15 cellular contexts compared by ENCODE assay signal in genomic region chr14:68775614-68776126, GRCh38. TPM values are rescaled to one million over a fixed set of nuclear protein-coding genes. Genes with fewer than 3 reads are reported as not detected.
DNase-seq lines count a peak whose midpoint lies in the region; ATAC-seq, FAIRE-seq and TF ChIP-seq lines count a peak whose summit lies in the region.
"Had no signal": no experiment of that assay in that cellular context is flagged by ENCODE, and none has a peak within 500 bp of the region (broad histone marks: within the 10 kb centered on the region; RNA-seq: fewer than 3 reads in every experiment).

No MANE protein-coding gene starts in this region.

- H3K79me2 ChIP-seq in SK-N-SH (ENCODE audit: insufficient read depth) = no peaks in the 10 kb centered on the region
- H3K79me2 ChIP-seq in HCT116 (ENCODE audit: insufficient read depth, low read length) = no peaks in the 10 kb centered on the region
- H3K79me2 ChIP-seq in K562 (ENCODE audit: control insufficient read depth, insufficient read depth, low read length) = no peaks in the 10 kb centered on the region

- BruUV-seq in HCT116 (replicated peaks; lab: Mats Ljungman, UMichigan) (no TSS peak), K562 (replicated peaks; lab: Mats Ljungman, UMichigan) (no TSS peak)

- peaks cover 25% of the 10 kb centered on the region for H3F3A ChIP-seq in SK-N-SH (replicated peaks; ENCODE audit: insufficient read depth)

- no peak for TF ChIP-seq RAD21 in SK-N-SH (IDR thresholded peaks at IDR 0.05; ENCODE audit: low read length)
- no peak for TF ChIP-seq RAD21 in HCT116 (IDR thresholded peaks at IDR 0.05; ENCODE audit: low read depth)
- peak in 1 of 2 experiments; percentile 15; a peak in 1 of 4 replicates for TF ChIP-seq RAD21 in K562 (CRISPR knock-in tag; conservative IDR thresholded peaks at IDR 0.05 in 1 of 2, IDR thresholded peaks at IDR 0.05 in 1 of 2)

- H3K9ac ChIP-seq in SK-N-SH (no peak overlapping the region), HCT116 (ENCODE audit: low read length) (no peak overlapping the region), K562 (ENCODE audit: insufficient read depth in 1 of 2, low read depth in 2 of 2, low read length in 2 of 2) (no peak overlapping the region)

- TF ChIP-seq EP300 in SK-N-SH (IDR thresholded peaks at IDR 0.05; ENCODE audit: borderline replicate concordance in 1 of 2, low read depth in 1 of 2, low read length in 1 of 2) (no peak), K562 (IDR thresholded peaks at IDR 0.05; ENCODE audit: low read length) (no peak)

- H3K4me1 ChIP-seq in SK-N-SH (ENCODE audit: control insufficient read depth in 1 of 2, insufficient read depth in 2 of 2, low read depth in 1 of 2, low read length in 1 of 2) = peaks cover 4 to 12% of the 10 kb centered on the region in 2 experiments; a peak in 3 of 4 replicates
- H3K4me1 ChIP-seq in HCT116 (ENCODE audit: control insufficient read depth in 1 of 2, insufficient read depth in 2 of 2, low read length in 2 of 2) = peaks cover 33 to 36% of the 10 kb centered on the region in 2 experiments
- peaks cover 5 to 26% of the 10 kb centered on the region in 2 experiments; a peak in 4 of 5 replicates for H3K4me1 ChIP-seq in K562 (replicated peaks in 1 of 2; ENCODE audit: control insufficient read depth in 2 of 2, insufficient read depth in 2 of 2, low read length in 2 of 2)

- no peaks in the 10 kb centered on the region for H3K9me1 ChIP-seq in K562 (ENCODE audit: control insufficient read depth, insufficient read depth, low read length)

- in situ Hi-C loops in K562 (cut with MboI) = no loop called here

- peak; percentile 67 for FAIRE-seq in K562 (lab: Jason Lieb, UNC)

- no peak for DNase-seq in SK-N-SH
- DNase-seq in HCT116 (ENCODE audit: low read depth, low spot score) = no peak
- peak in 1 of 4 experiments; percentile 40 for DNase-seq in K562 (ENCODE audit: extremely low read depth in 1 of 4, low spot score in 3 of 4)
- no peak for DNase-seq in retinal pigment epithelial cell (ENCODE audit: low read depth)
- DNase-seq in stimulated activated CD4-positive, alpha-beta T cell treated with anti-CD3 and anti-CD28 coated beads, Interleukin-4, amount 100 ng/mL, for 4 hours = no peak
- no peak for DNase-seq in NCI-H146 (lab: John Stamatoyannopoulos, UW)
- DNase-seq: activated gamma-delta T cell; H7; left colon; NCI-H2171 treated with DMSO at 0.1 percent for 48 hours; RPMI8226; stimulated activated CD4-positive, alpha-beta T cell treated with anti-CD3 and anti-CD28 coated beads, Interleukin-15, amount 100 ng/mL, for 24 hours had no signal

- no peaks in the 10 kb centered on the region for H3K36me3 ChIP-seq in SK-N-SH (replicated peaks in 1 of 2; ENCODE audit: control insufficient read depth in 1 of 2, insufficient read depth in 2 of 2, low read length in 1 of 2)
- no peaks in the 10 kb centered on the region for H3K36me3 ChIP-seq in HCT116 (ENCODE audit: control insufficient read depth in 1 of 2, insufficient read depth in 2 of 2, low read length in 2 of 2)
- no peaks in the 10 kb centered on the region for H3K36me3 ChIP-seq in K562 (ENCODE audit: control insufficient read depth, insufficient read depth, low read length)
- H3K36me3 ChIP-seq: gastroesophageal sphincter had no signal

- WGBS in SK-N-SH (ENCODE audit: low lambda C conversion rate) = 97% methylated on average over 6 of the region's 6 CpGs
- 76% methylated on average over 5 of the region's 6 CpGs for WGBS in K562 (ENCODE audit: insufficient coverage, low coverage, missing lambda C conversion rate)

- no peaks in the 10 kb centered on the region for H3K27me3 ChIP-seq in SK-N-SH (ENCODE audit: insufficient read depth)
- H3K27me3 ChIP-seq in HCT116 (ENCODE audit: insufficient read depth, low read length) = no peaks in the 10 kb centered on the region
- no peaks in the 10 kb centered on the region for H3K27me3 ChIP-seq in K562 (ENCODE audit: control insufficient read depth in 2 of 2, insufficient read depth in 2 of 2, low read length in 2 of 2)
- H3K27me3 ChIP-seq: gastroesophageal sphincter had no signal

- ATAC-seq in SK-N-SH treated with all-trans-retinoic acid at 6 μM for 48 hours = no peak
- no peak for ATAC-seq in HCT116
- peak; percentile 51 for ATAC-seq in K562
- no peak for ATAC-seq in HG03196 (IDR thresholded peaks at IDR 0.05; ENCODE audit: unreplicated experiment)
- ATAC-seq: gastroesophageal sphincter, left colon had no signal

- CTCF ChIA-PET in SK-N-SH (lab: Yijun Ruan, JAX) = interaction anchor here (1.5 to 3.0 kb wide), 2 partner anchors 13 to 527 kb away, joined by 4 to 20 read pairs; no protein-coding TSS in a partner anchor
- CTCF ChIA-PET in HCT116 (lab: Charles Lee) = no interaction called here
- CTCF ChIA-PET in K562 (lab: Yijun Ruan, JAX; ENCODE audit: low intra/inter-chr PET ratio) = no interaction called here

- RAD21 ChIA-PET in HCT116 (lab: Charles Lee; ENCODE audit: low non-redundant PET in 1 of 2, low total read pairs in 2 of 2, uncharacterized antibody in 2 of 2, unreplicated experiment in 2 of 2) = no interaction called here

- no peaks in the 10 kb centered on the region for H3K9me3 ChIP-seq in SK-N-SH
- 0 out of 4 replicates have a peak, but pooled peaks cover 0 to 5% of the 10 kb centered on the region in 2 experiments for H3K9me3 ChIP-seq in HCT116 (ENCODE audit: control insufficient read depth in 1 of 2, insufficient read depth in 1 of 2, low read depth in 1 of 2, low read length in 2 of 2)
- no peaks in the 10 kb centered on the region for H3K9me3 ChIP-seq in K562 (replicated peaks; ENCODE audit: control insufficient read depth, insufficient read depth, low read depth, low read length)

- H3K4me3 ChIP-seq in SK-N-SH (ENCODE audit: low read depth in 2 of 2, low read length in 1 of 2) (no peak overlapping the region), HCT116 (replicated peaks in 1 of 2; ENCODE audit: low read depth in 1 of 2, low read length in 2 of 2) (no peak overlapping the region), K562 (no peak overlapping the region), retinal pigment epithelial cell (ENCODE audit: low read length) (no peak overlapping the region)
- H3K4me3 ChIP-seq: gastroesophageal sphincter had no signal

- POLR2A ChIA-PET in SK-N-SH (lab: Yijun Ruan, JAX) (interaction anchor here (0.5 kb wide), 1 partner anchor 146 kb away, joined by 3 read pairs; no protein-coding TSS in a partner anchor), HCT116 (lab: Charles Lee) (interaction anchor here (2.0 kb wide), 1 partner anchor 9 kb away, joined by 8 read pairs; no protein-coding TSS in a partner anchor), K562 (lab: Yijun Ruan, JAX) (interaction anchor here (0.5 to 1.5 kb wide), 4 partner anchors 10 to 252 kb away, joined by 3 to 6 read pairs (median 3); partner anchors contain the start of gene ZFP36L1)

- TF ChIP-seq CTCF in SK-N-SH (IDR thresholded peaks at IDR 0.05) = peak; percentile 19; the same call in 1 of the 2 replicates
- TF ChIP-seq CTCF in HCT116 (IDR thresholded peaks at IDR 0.05 in 2 of 3, conservative IDR thresholded peaks at IDR 0.05 in 1 of 3; ENCODE audit: borderline replicate concordance in 1 of 3, insufficient read depth in 1 of 3, low read depth in 2 of 3, low read length in 2 of 3) = peak in 2 of 3 experiments; percentile 39 to 49; a peak in 4 of 6 replicates
- TF ChIP-seq CTCF in K562 (IDR thresholded peaks at IDR 0.05 in 2 of 3, conservative IDR thresholded peaks at IDR 0.05 in 1 of 3; ENCODE audit: insufficient read depth in 2 of 3, low read depth in 1 of 3, low read length in 3 of 3) = peak; percentile 24 to 41 (median 41); a peak in 3 of 6 replicates
- peak; percentile 4 for TF ChIP-seq CTCF in retinal pigment epithelial cell (conservative IDR thresholded peaks at IDR 0.05; ENCODE audit: low read depth, low read length)

- H3K27ac ChIP-seq in SK-N-SH (ENCODE audit: low read depth in 2 of 2, low read length in 1 of 2) (peak overlapping the region in 1 of 2 experiments; percentile 89; a peak in 1 of 4 replicates), HCT116 (ENCODE audit: low read depth, low read length) (no peak overlapping the region), K562 (ENCODE audit: extremely low read depth, low read depth, low read length) (no peak overlapping the region)
- H3K27ac ChIP-seq: gastroesophageal sphincter had no signal

- no peaks in the 10 kb centered on the region for H4K20me1 ChIP-seq in SK-N-SH (ENCODE audit: insufficient read depth)
- H4K20me1 ChIP-seq in HCT116 (ENCODE audit: insufficient read depth) = no peaks in the 10 kb centered on the region
- no peaks in the 10 kb centered on the region for H4K20me1 ChIP-seq in K562 (replicated peaks; ENCODE audit: control insufficient read depth, insufficient read depth, low read length)

- no peak overlapping the region for H2AFZ ChIP-seq in SK-N-SH (ENCODE audit: low read depth)
- H2AFZ ChIP-seq in HCT116 (ENCODE audit: low read depth, low read length, poor library complexity, severe bottlenecking) = no peak overlapping the region
- no peak overlapping the region for H2AFZ ChIP-seq in K562 (ENCODE audit: low read depth, low read length)

- TF ChIP-seq POLR2A in HCT116 (IDR thresholded peaks at IDR 0.05; ENCODE audit: borderline replicate concordance, extremely low read depth, insufficient read depth, insufficient read length) = no peak
- TF ChIP-seq POLR2A in K562 (conservative IDR thresholded peaks at IDR 0.05) = no peak

- no peak overlapping the region for H3K4me2 ChIP-seq in SK-N-SH
- no peak overlapping the region for H3K4me2 ChIP-seq in HCT116 (ENCODE audit: low read length)
- no peak overlapping the region for H3K4me2 ChIP-seq in K562 (ENCODE audit: insufficient read depth, low read length)

- H3K9me2 ChIP-seq in SK-N-SH = no peaks in the 10 kb centered on the region
- H3K9me2 ChIP-seq in HCT116 (ENCODE audit: insufficient read depth) = no peaks in the 10 kb centered on the region

- intact Hi-C loops in HCT116 (cut with micrococcal nuclease) = no loop called here
- intact Hi-C loops in K562 (cut with micrococcal nuclease) = no loop called here

RNA-seq across cellular contexts. Expression of gene ZFP36L1, which starts 17.2 kb away (rescaled TPM):
- polyA plus RNA-seq in SK-N-SH (2012; rRNA removed) (8.8 and 16.5 TPM in 2 replicates), K562 (2011; rRNA removed) (3.7 and 6.6 TPM in 2 replicates), K562 (2014; fragmentation: Illumina TruSeq; extraction: Trizol) (13.7 and 15.5 TPM in 2 replicates), K562 (2014; fragmentation: Nextera tagmentation; extraction: Ambion mirVana) (1 to 10 TPM; 1.3 to 3.2 TPM), K562 (2014; rRNA removed) (11.1 and 11.7 TPM in 2 replicates)
- 8.1 and 13.9 TPM in 2 replicates for polyA plus RNA-seq in SK-N-SH (2012; cell fraction: cytosol; rRNA removed)
- polyA plus RNA-seq in SK-N-SH (2012; cell fraction: nucleus; rRNA removed) = 27.3 and 37.3 TPM in 2 replicates
- total RNA-seq in HCT116 (2021; ENCODE audit: unreplicated experiment) (304 TPM), K562 (2014; rRNA removed) (5.3 and 6.2 TPM in 2 replicates), K562 (2014; rRNA removed; fragmentation: Illumina TruSeq; extraction: Trizol) (3.2 and 4.0 TPM in 2 replicates), K562 (2015; rRNA removed; fragmentation: Illumina TruSeq; extraction: Trizol) (3.7 and 3.8 TPM in 2 replicates), K562 (2021) (26.6 and 27.2 TPM in 2 replicates)
- polyA plus RNA-seq in HCT116 (2012) = 177 and 302 TPM in 2 replicates
- 11.8 and 14.3 TPM in 2 replicates for total RNA-seq in K562 (2011; cell fraction: chromatin; rRNA removed; ENCODE audit: low replicate concordance)
- 10.0 and 12.0 TPM in 2 replicates for total RNA-seq in K562 (2011; cell fraction: nucleolus; rRNA removed)
- 10.0 and 20.1 TPM in 2 replicates for total RNA-seq in K562 (2011; cell fraction: nucleoplasm; rRNA removed)
- polyA plus RNA-seq in K562 (2011; cell fraction: cytosol; rRNA removed) = 10.0 and 19.9 TPM in 2 replicates
- polyA plus RNA-seq in K562 (2011; cell fraction: nucleus; rRNA removed) = 14.4 and 33.2 TPM in 2 replicates
- 9.5 and 18.5 TPM in 2 replicates for polyA plus RNA-seq in K562 (2012)
- 3.1 TPM in 2 replicates for polyA minus RNA-seq in K562 (2011; rRNA and poly(A)+ RNA removed)
- 15.1 and 34.9 TPM in 2 replicates for polyA minus RNA-seq in K562 (2011; cell fraction: cytosol; rRNA and poly(A)+ RNA removed)
- polyA minus RNA-seq in K562 (2011; cell fraction: nucleus; rRNA and poly(A)+ RNA removed) = 9.0 and 10.3 TPM in 2 replicates

Comparison
In these comparisons a context has a peak if more than half of its experiments do, and no peak if none do; other contexts are left out.
1. RNA of gene ZFP36L1, which starts 17.2 kb away (total RNA-seq): 304 TPM in HCT116 (single experiment); 3.2 to 27.2 TPM in K562; every median in the first group is over 10 times any median in the second.
2. Of the 27 proteins assayed by ChIP-seq in both K562 and SK-N-SH: peak only in K562: none; only in SK-N-SH: none; in both: CTCF; in neither: 25; mixed calls (peak in some experiments, not most) for 1.
3. Peak in every context shown above with its lines, with median percentiles within 50 percentile points of each other: CTCF ChIP-seq.